ENCODE assay signal across 14 cellular contexts in the genomic region with DNA sequence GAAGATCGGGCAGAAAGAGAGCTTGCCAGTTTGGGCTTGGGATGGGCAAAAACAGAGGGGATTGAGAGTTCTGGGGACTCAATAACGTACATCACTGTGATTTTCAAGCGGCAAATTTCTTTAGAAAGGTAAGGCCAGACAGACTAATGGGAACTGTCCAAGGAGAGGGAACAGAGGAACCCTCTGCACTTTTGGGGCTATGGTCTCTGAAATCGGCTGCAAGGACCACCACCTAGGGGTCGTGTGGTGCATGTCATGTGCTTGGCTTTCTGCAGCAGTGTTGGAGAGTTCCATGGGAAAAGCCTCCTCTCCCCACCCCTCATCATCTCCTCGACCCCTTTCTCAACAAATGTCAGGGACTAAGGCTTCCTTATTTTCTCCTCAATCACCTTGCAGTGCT.
DNase-seq lines count a peak whose midpoint lies in the region; ATAC-seq and TF ChIP-seq lines count a peak whose summit lies in the region.
"Had no signal": no experiment of that assay in that cellular context is flagged by ENCODE, and none has a peak within 500 bp of the region (broad histone marks: within the 10 kb centered on the region; RNA-seq: fewer than 3 reads in every experiment).

No MANE protein-coding gene starts in this region.

- H2AFZ ChIP-seq in SK-N-SH (ENCODE audit: low read depth) = no peak overlapping the region

- POLR2A ChIA-PET in SK-N-SH (lab: Yijun Ruan, JAX) (no interaction called here), WTC11 (lab: Charles Lee) (interaction anchor here (0.6 to 2.5 kb wide), 2 partner anchors 21 to 80 kb away, joined by 3 to 8 read pairs; partner anchors contain the start of gene PPM1A)

- H3K4me3 Mint-ChIP-seq in WTC11 = peak overlapping the region; percentile 52
- H3K4me3 Mint-ChIP-seq in natural killer cell treated with Interleukin-12 subunit alpha and Interleukin-12 subunit beta and Interleukin-15 and Interleukin-18, amount 100 ng/mL, for 72 hours = peak overlapping the region; percentile 12

- H3K36me3 ChIP-seq in SK-N-SH (replicated peaks in 1 of 2; ENCODE audit: control insufficient read depth in 1 of 2, insufficient read depth in 2 of 2, low read length in 1 of 2) (no peaks in the 10 kb centered on the region), right lobe of liver (no peaks in the 10 kb centered on the region)
- H3K36me3 ChIP-seq: adrenal gland had no signal

- DNase-seq in SK-N-SH (peak; percentile 38), WTC11 (ENCODE audit: low spot score) (peak; percentile 49), right lobe of liver (no peak), RKO (ENCODE audit: low spot score) (no peak)
- no peak for DNase-seq in natural killer cell treated with Interleukin-12 subunit alpha and Interleukin-12 subunit beta and Interleukin-15 and Interleukin-18, amount 100 ng/mL, for 72 hours (ENCODE audit: low spot score)
- DNase-seq: activated CD4-positive, alpha-beta T cell treated with anti-CD3 and anti-CD28 coated beads, Interleukin-2, amount 50 U/mL, for 1 hour; adrenal gland; AML-193; cortex of kidney; psoas muscle; stimulated activated naive B cell treated with anti-CD40 and anti-IgM and Interleukin-4, amounts not matched to agents 10 μg/mL and 1 μg/mL and 100 μg/mL, for 72 hours had no signal

- no peak overlapping the region for H3K9ac ChIP-seq in SK-N-SH

- H3K4me3 ChIP-seq in SK-N-SH (ENCODE audit: low read depth in 2 of 2, low read length in 1 of 2) (no peak overlapping the region), right lobe of liver (no peak overlapping the region)

- TF ChIP-seq EP300 in SK-N-SH (IDR thresholded peaks at IDR 0.05; ENCODE audit: borderline replicate concordance in 1 of 2, low read depth in 1 of 2, low read length in 1 of 2) = no peak

- no peak for TF ChIP-seq POLR2A in right lobe of liver (IDR thresholded peaks at IDR 0.05)

- intact Hi-C loops in right lobe of liver (cut with DNase I) = no loop called here

- no peaks in the 10 kb centered on the region for H4K20me1 ChIP-seq in SK-N-SH (ENCODE audit: insufficient read depth)

- ATAC-seq in SK-N-SH treated with all-trans-retinoic acid at 6 μM for 48 hours (no peak), WTC11 (peak; percentile 62), right lobe of liver (no peak), GM21529 (IDR thresholded peaks at IDR 0.05; ENCODE audit: unreplicated experiment) (no peak)
- no peak for ATAC-seq in natural killer cell treated with Interleukin-12 subunit alpha and Interleukin-12 subunit beta and Interleukin-15 and Interleukin-18, amount 100 ng/mL, for 72 hours

- CTCF ChIA-PET in SK-N-SH (lab: Yijun Ruan, JAX) = interaction anchor here (0.7 to 2.0 kb wide), 5 partner anchors 18 to 233 kb away, joined by 3 to 6 read pairs (median 4); partner anchors contain the start of genes DHRS7 and SIX6
- CTCF ChIA-PET in WTC11 (lab: Charles Lee) = interaction anchor here (0.9 to 3.3 kb wide), 25 partner anchors 11 to 233 kb away, joined by 3 to 64 read pairs (median 5); partner anchors contain the start of gene PPM1A

- H3K27me3 Mint-ChIP-seq in WTC11 (ENCODE audit: low read depth) = no peaks in the 10 kb centered on the region; the same call in none of the 2 replicates
- H3K27me3 Mint-ChIP-seq in natural killer cell treated with Interleukin-12 subunit alpha and Interleukin-12 subunit beta and Interleukin-15 and Interleukin-18, amount 100 ng/mL, for 72 hours = peaks cover 17 to 41% of the 10 kb centered on the region in 2 donors

- H3K27me3 ChIP-seq in SK-N-SH (ENCODE audit: insufficient read depth) (no peaks in the 10 kb centered on the region; the same call in 1 of the 2 replicates), right lobe of liver (peaks cover 0 to 6% of the 10 kb centered on the region in 2 donors)

- peaks cover 48% of the 10 kb centered on the region for H3K4me1 Mint-ChIP-seq in WTC11
- peaks cover 16 to 18% of the 10 kb centered on the region in 2 donors for H3K4me1 Mint-ChIP-seq in natural killer cell treated with Interleukin-12 subunit alpha and Interleukin-12 subunit beta and Interleukin-15 and Interleukin-18, amount 100 ng/mL, for 72 hours (ENCODE audit: low read depth in 2 of 2)

- H3K9me3 Mint-ChIP-seq in WTC11 = no peaks in the 10 kb centered on the region
- no peaks in the 10 kb centered on the region for H3K9me3 Mint-ChIP-seq in natural killer cell treated with Interleukin-12 subunit alpha and Interleukin-12 subunit beta and Interleukin-15 and Interleukin-18, amount 100 ng/mL, for 72 hours
- H3K9me3 Mint-ChIP-seq: stimulated activated naive B cell treated with anti-CD40 and anti-IgM and Interleukin-4, amounts not matched to agents 10 μg/mL and 1 μg/mL and 100 μg/mL, for 72 hours had no signal

- no peaks in the 10 kb centered on the region for H3K9me2 ChIP-seq in SK-N-SH

- no peak overlapping the region for H3K27ac ChIP-seq in SK-N-SH (ENCODE audit: low read depth in 2 of 2, low read length in 1 of 2)
- H3K27ac ChIP-seq in right lobe of liver = no peak overlapping the region

- H3K36me3 Mint-ChIP-seq in WTC11 = no peaks in the 10 kb centered on the region
- no peaks in the 10 kb centered on the region for H3K36me3 Mint-ChIP-seq in natural killer cell treated with Interleukin-12 subunit alpha and Interleukin-12 subunit beta and Interleukin-15 and Interleukin-18, amount 100 ng/mL, for 72 hours

- no peaks in the 10 kb centered on the region for H3K79me2 ChIP-seq in SK-N-SH (ENCODE audit: insufficient read depth)

- H3K27ac Mint-ChIP-seq in WTC11 = no peak overlapping the region
- no peak overlapping the region for H3K27ac Mint-ChIP-seq in natural killer cell treated with Interleukin-12 subunit alpha and Interleukin-12 subunit beta and Interleukin-15 and Interleukin-18, amount 100 ng/mL, for 72 hours
- H3K27ac Mint-ChIP-seq: stimulated activated naive B cell treated with anti-CD40 and anti-IgM and Interleukin-4, amounts not matched to agents 10 μg/mL and 1 μg/mL and 100 μg/mL, for 72 hours had no signal

- peak; percentile 37; the same call in 1 of the 2 replicates for TF ChIP-seq RAD21 in SK-N-SH (IDR thresholded peaks at IDR 0.05; ENCODE audit: low read length)

- TF ChIP-seq CTCF in SK-N-SH (IDR thresholded peaks at IDR 0.05) (no peak), GM12873 (IDR thresholded peaks at IDR 0.05; ENCODE audit: insufficient read depth, low read depth, low read length, missing control alignments) (peak; percentile 25), WTC11 (IDR thresholded peaks at IDR 0.05) (no peak), right lobe of liver (IDR thresholded peaks at IDR 0.05) (no peak)

- H3K9me3 ChIP-seq in SK-N-SH (no peaks in the 10 kb centered on the region), right lobe of liver (no peaks in the 10 kb centered on the region)
- H3K9me3 ChIP-seq: adrenal gland, psoas muscle had no signal

- H3F3A ChIP-seq in SK-N-SH (replicated peaks; ENCODE audit: insufficient read depth) = no peaks in the 10 kb centered on the region

- no peak overlapping the region for H3K4me2 ChIP-seq in SK-N-SH

- H3K4me1 ChIP-seq in SK-N-SH (ENCODE audit: control insufficient read depth in 1 of 2, insufficient read depth in 2 of 2, low read depth in 1 of 2, low read length in 1 of 2) (peaks cover 0 to 1% of the 10 kb centered on the region in 2 experiments; a peak in 1 of 4 replicates), right lobe of liver (peaks cover 0 to 5% (median 0%) of the 10 kb centered on the region in 4 donors)
- H3K4me1 ChIP-seq: adrenal gland had no signal

- 73% methylated on average over 6 of the region's 6 CpGs for WGBS in SK-N-SH (ENCODE audit: low lambda C conversion rate)
- 38% methylated on average over 3 of the region's 6 CpGs for WGBS in right lobe of liver (ENCODE audit: insufficient coverage, low coverage, low lambda C conversion rate, missing lambda C conversion rate)

TF ChIP-seq in SK-N-SH treated with all-trans-retinoic acid at 6 μM for 48 hours, 23 proteins besides CTCF, POLR2A, EP300 and RAD21 (continues in another document):
- TF ChIP-seq ZNF565 (CRISPR knock-in tag; conservative IDR thresholded peaks at IDR 0.05; ENCODE audit: low read depth) = no peak
- TF ChIP-seq RARB (CRISPR knock-in tag; IDR thresholded peaks at IDR 0.05) = no peak
- TF ChIP-seq PPARA (CRISPR knock-in tag; IDR thresholded peaks at IDR 0.05; ENCODE audit: borderline replicate concordance) = no peak
- TF ChIP-seq OSR1 (CRISPR knock-in tag; IDR thresholded peaks at IDR 0.05) = no peak
- TF ChIP-seq TOX (CRISPR knock-in tag; IDR thresholded peaks at IDR 0.05; ENCODE audit: borderline replicate concordance) = no peak
- no peak for TF ChIP-seq ZFP30 (CRISPR knock-in tag; IDR thresholded peaks at IDR 0.05)

TF ChIP-seq in WTC11, 78 proteins besides CTCF, POLR2A, EP300 and RAD21 (continues in another document):
- no peak for TF ChIP-seq ETV6 (CRISPR knock-in tag; IDR thresholded peaks at IDR 0.05)
- no peak for TF ChIP-seq SOX15 (CRISPR knock-in tag; IDR thresholded peaks at IDR 0.05)
- no peak for TF ChIP-seq GABPB1 (CRISPR knock-in tag; IDR thresholded peaks at IDR 0.05)
- no peak for TF ChIP-seq NR2C2 (CRISPR knock-in tag; IDR thresholded peaks at IDR 0.05)
- no peak for TF ChIP-seq ZNF671 (CRISPR knock-in tag; IDR thresholded peaks at IDR 0.05)
- no peak for TF ChIP-seq MAX (CRISPR knock-in tag; IDR thresholded peaks at IDR 0.05)
- TF ChIP-seq ELF4 (CRISPR knock-in tag; IDR thresholded peaks at IDR 0.05; ENCODE audit: low read depth) = no peak
- no peak for TF ChIP-seq TCF7 (CRISPR knock-in tag; IDR thresholded peaks at IDR 0.05; ENCODE audit: low read depth)
- TF ChIP-seq ZNF219 (CRISPR knock-in tag; IDR thresholded peaks at IDR 0.05; ENCODE audit: borderline replicate concordance) = no peak

Comparison
In these comparisons a context has a peak if more than half of its experiments do, and no peak if none do; other contexts are left out.
1. DNase-seq: peak in SK-N-SH (single experiment) and WTC11 (single experiment); none in natural killer cell treated with Interleukin-12 subunit alpha and Interleukin-12 subunit beta and Interleukin-15 and Interleukin-18, amount 100 ng/mL, for 72 hours (single experiment), right lobe of liver (0 of 3) and RKO (single experiment).